In genomic region chr10:120850911-120851865, GRCh38 we compare ENCODE assay signal across 1 cellular context.
TF ChIP-seq lines count a peak whose summit lies in the region.

TSS of gene WDR11 (plus strand) at chr10:120851362. CDS start at chr10:120851421, 59 bp downstream.

TF ChIP-seq in HepG2, 621 proteins besides CTCF, POLR2A, EP300 and RAD21 (continued from another document and continues in another):
- TF ChIP-seq ZNF317 (CRISPR knock-in tag; IDR thresholded peaks at IDR 0.05) (peak; percentile 69), KLF13 (CRISPR knock-in tag; IDR thresholded peaks at IDR 0.05) (no peak), RARG (CRISPR knock-in tag; IDR thresholded peaks at IDR 0.05; ENCODE audit: low read depth) (0 out of 2 replicates have a peak, but pooled peaks have one; percentile 55), HIC2 (CRISPR knock-in tag; IDR thresholded peaks at IDR 0.05; ENCODE audit: low read depth) (no peak), ZNF264 (CRISPR knock-in tag; IDR thresholded peaks at IDR 0.05) (peak; percentile 62; the same call in 1 of the 2 replicates), ZNF616 (CRISPR knock-in tag; IDR thresholded peaks at IDR 0.05; ENCODE audit: low read depth) (no peak), ZFP82 (CRISPR knock-in tag; IDR thresholded peaks at IDR 0.05; ENCODE audit: borderline replicate concordance) (no peak), ZNF512 (CRISPR knock-in tag; IDR thresholded peaks at IDR 0.05) (peak; percentile 72; the same call in 1 of the 2 replicates), SMAD9 (CRISPR knock-in tag; IDR thresholded peaks at IDR 0.05) (no peak), USF2 (IDR thresholded peaks at IDR 0.05; ENCODE audit: low read depth, low read length) (no peak), USF2 (CRISPR knock-in tag; IDR thresholded peaks at IDR 0.05; ENCODE audit: borderline replicate concordance) (no peak), MED13 (CRISPR knock-in tag; IDR thresholded peaks at IDR 0.05) (no peak), ELF4 (CRISPR knock-in tag; IDR thresholded peaks at IDR 0.05; ENCODE audit: borderline replicate concordance) (peak; percentile 95), ZNF770 (CRISPR knock-in tag; IDR thresholded peaks at IDR 0.05) (peak; percentile 52; the same call in 1 of the 2 replicates), HMGXB4 (CRISPR knock-in tag; IDR thresholded peaks at IDR 0.05; ENCODE audit: borderline replicate concordance in 1 of 2, low read depth in 1 of 2) (peak; percentile 84 to 94; a peak in 3 of 4 replicates), ZNF576 (CRISPR knock-in tag; IDR thresholded peaks at IDR 0.05) (no peak), ZHX2 (IDR thresholded peaks at IDR 0.05; ENCODE audit: low read depth) (peak; percentile 76; the same call in 1 of the 2 replicates), ZHX2 (CRISPR knock-in tag; IDR thresholded peaks at IDR 0.05; ENCODE audit: borderline replicate concordance) (0 out of 2 replicates have a peak, but pooled peaks have one; percentile 55), ZNF629 (CRISPR knock-in tag; conservative IDR thresholded peaks at IDR 0.05) (no peak), CENPX (CRISPR knock-in tag; IDR thresholded peaks at IDR 0.05) (no peak), ZNF737 (CRISPR knock-in tag; IDR thresholded peaks at IDR 0.05; ENCODE audit: borderline replicate concordance) (no peak), ZNF280D (CRISPR knock-in tag; IDR thresholded peaks at IDR 0.05) (peak; percentile 89; the same call in 1 of the 2 replicates), ZBTB8A (CRISPR knock-in tag; IDR thresholded peaks at IDR 0.05; ENCODE audit: borderline replicate concordance, low read depth) (no peak), SNRNP70 (IDR thresholded peaks at IDR 0.05; ENCODE audit: low read depth, low read length) (no peak), GABPA (IDR thresholded peaks at IDR 0.05; ENCODE audit: low read depth, low read length) (peak; percentile 93), GABPA (CRISPR knock-in tag; IDR thresholded peaks at IDR 0.05; ENCODE audit: low read depth) (peak; percentile 98), ZNF235 (CRISPR knock-in tag; IDR thresholded peaks at IDR 0.05; ENCODE audit: borderline replicate concordance) (no peak), KDM6A (CRISPR knock-in tag; IDR thresholded peaks at IDR 0.05; ENCODE audit: low read depth) (no peak), ZNF337 (CRISPR knock-in tag; IDR thresholded peaks at IDR 0.05; ENCODE audit: borderline replicate concordance, low read depth) (0 out of 2 replicates have a peak, but pooled peaks have one; percentile 42)
- TF ChIP-seq, protein P1, sequence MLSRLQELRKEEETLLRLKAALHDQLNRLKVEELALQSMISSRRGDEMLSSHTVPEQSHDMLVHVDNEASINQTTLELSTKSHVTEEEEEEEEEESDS (CRISPR knock-in tag; IDR thresholded peaks at IDR 0.05; ENCODE audit: borderline replicate concordance) = no peak
- TF ChIP-seq, protein P2, sequence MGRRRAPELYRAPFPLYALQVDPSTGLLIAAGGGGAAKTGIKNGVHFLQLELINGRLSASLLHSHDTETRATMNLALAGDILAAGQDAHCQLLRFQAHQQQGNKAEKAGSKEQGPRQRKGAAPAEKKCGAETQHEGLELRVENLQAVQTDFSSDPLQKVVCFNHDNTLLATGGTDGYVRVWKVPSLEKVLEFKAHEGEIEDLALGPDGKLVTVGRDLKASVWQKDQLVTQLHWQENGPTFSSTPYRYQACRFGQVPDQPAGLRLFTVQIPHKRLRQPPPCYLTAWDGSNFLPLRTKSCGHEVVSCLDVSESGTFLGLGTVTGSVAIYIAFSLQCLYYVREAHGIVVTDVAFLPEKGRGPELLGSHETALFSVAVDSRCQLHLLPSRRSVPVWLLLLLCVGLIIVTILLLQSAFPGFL (CRISPR knock-in tag; IDR thresholded peaks at IDR 0.05) = no peak
- TF ChIP-seq, protein P3, sequence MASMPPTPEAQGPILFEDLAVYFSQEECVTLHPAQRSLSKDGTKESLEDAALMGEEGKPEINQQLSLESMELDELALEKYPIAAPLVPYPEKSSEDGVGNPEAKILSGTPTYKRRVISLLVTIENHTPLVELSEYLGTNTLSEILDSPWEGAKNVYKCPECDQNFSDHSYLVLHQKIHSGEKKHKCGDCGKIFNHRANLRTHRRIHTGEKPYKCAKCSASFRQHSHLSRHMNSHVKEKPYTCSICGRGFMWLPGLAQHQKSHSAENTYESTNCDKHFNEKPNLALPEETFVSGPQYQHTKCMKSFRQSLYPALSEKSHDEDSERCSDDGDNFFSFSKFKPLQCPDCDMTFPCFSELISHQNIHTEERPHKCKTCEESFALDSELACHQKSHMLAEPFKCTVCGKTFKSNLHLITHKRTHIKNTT (CRISPR knock-in tag; IDR thresholded peaks at IDR 0.05) = 0 out of 2 replicates have a peak, but pooled peaks have one; percentile 76
